11 cellular contexts compared by ENCODE assay signal in genomic region chr7:135151162-135151932, GRCh38. TPM values are rescaled to one million over a fixed set of nuclear protein-coding genes. Genes with fewer than 3 reads are reported as not detected.
DNase-seq lines count a peak whose midpoint lies in the region; ATAC-seq, FAIRE-seq and TF ChIP-seq lines count a peak whose summit lies in the region.
"Had no signal": no experiment of that assay in that cellular context is flagged by ENCODE, and none has a peak within 500 bp of the region (broad histone marks: within the 10 kb centered on the region; RNA-seq: fewer than 3 reads in every experiment).

No MANE protein-coding gene starts in this region.

- peaks cover 70 to 89% (median 87%) of the 10 kb centered on the region in 3 donors for H3K4me1 Mint-ChIP-seq in CD8-positive, alpha-beta memory T cell
- peaks cover 6% of the 10 kb centered on the region for H3K4me1 Mint-ChIP-seq in nephron

- no peak overlapping the region for H3K27ac ChIP-seq in CD8-positive, alpha-beta memory T cell (ENCODE audit: low read depth, low read length)

- H3K27me3 Mint-ChIP-seq in CD8-positive, alpha-beta memory T cell: no peaks in the 10 kb centered on the region
- H3K27me3 Mint-ChIP-seq in nephron (ENCODE audit: low read depth): no peaks in the 10 kb centered on the region

- peaks cover 39% of the 10 kb centered on the region for H3K4me1 ChIP-seq in CD8-positive, alpha-beta memory T cell (ENCODE audit: insufficient read depth, low read length)

- CTCF ChIA-PET in CD8-positive, alpha-beta memory T cell (lab: Charles Lee): interaction anchor here (0.8 to 6.1 kb wide), 3 partner anchors 18 to 164 kb away, joined by 3 to 59 read pairs (median 3); partner anchors contain the start of genes AGBL3 and CYREN

- H3K27ac Mint-ChIP-seq in CD8-positive, alpha-beta memory T cell: peak overlapping the region in 5 of 8 donors; percentile 79 to 91 (median 83)
- H3K27ac Mint-ChIP-seq in nephron: peak overlapping the region; percentile 51 to 73 (median 64)

- no peak for TF ChIP-seq CTCF in bronchial epithelial cell (IDR thresholded peaks at IDR 0.05; ENCODE audit: insufficient read depth, low read length, severe bottlenecking)
- TF ChIP-seq CTCF in nephron (IDR thresholded peaks at IDR 0.05; ENCODE audit: unreplicated experiment in 3 of 3): no peak

- peaks cover 4% of the 10 kb centered on the region for H3K36me3 ChIP-seq in CD8-positive, alpha-beta memory T cell (ENCODE audit: insufficient read depth, low read length)
- H3K36me3 ChIP-seq in bronchial epithelial cell (ENCODE audit: control insufficient read depth, insufficient read depth, low read length): no peaks in the 10 kb centered on the region

- H3K27me3 ChIP-seq in CD8-positive, alpha-beta memory T cell (ENCODE audit: insufficient read depth, low read length, poor library complexity, severe bottlenecking): no peaks in the 10 kb centered on the region
- H3K27me3 ChIP-seq in bronchial epithelial cell (ENCODE audit: control insufficient read depth, insufficient read depth, low read length): no peaks in the 10 kb centered on the region

- peaks cover 14% of the 10 kb centered on the region for H3K9me3 ChIP-seq in CD8-positive, alpha-beta memory T cell (ENCODE audit: low read length)

- peaks cover 33 to 69% (median 45%) of the 10 kb centered on the region in 3 donors for H3K36me3 Mint-ChIP-seq in CD8-positive, alpha-beta memory T cell
- peaks cover 29% of the 10 kb centered on the region for H3K36me3 Mint-ChIP-seq in nephron (ENCODE audit: low read depth)

- peak overlapping the region; percentile 7 to 93 (median 89) for H3K4me3 Mint-ChIP-seq in CD8-positive, alpha-beta memory T cell
- H3K4me3 Mint-ChIP-seq in nephron: peak overlapping the region in 1 of 3 experiments; percentile 29

- DNase-seq in CD8-positive, alpha-beta memory T cell: no peak
- DNase-seq in bronchial epithelial cell (ENCODE audit: low read depth): no peak
- no peak for DNase-seq in NCI-H524 treated with DMSO at 0.1 percent for 48 hours (lab: John Stamatoyannopoulos, UW)
- no peak for DNase-seq in erythroblast (lab: John Stamatoyannopoulos, UW)
- no peak for DNase-seq in HuH-7 (ENCODE audit: low spot score)
- DNase-seq: midbrain, NCI-H748 treated with DMSO at 0.1 percent for 48 hours had no signal

- H3K4me3 ChIP-seq in CD8-positive, alpha-beta memory T cell (ENCODE audit: low read length): no peak overlapping the region
- H3K4me3 ChIP-seq in bronchial epithelial cell (ENCODE audit: low read depth, low read length): no peak overlapping the region

- FAIRE-seq in bronchial epithelial cell (lab: Jason Lieb, UNC): peak; percentile 86
- FAIRE-seq: TTC549 had no signal

- peaks cover 20 to 34% (median 31%) of the 10 kb centered on the region in 5 donors for H3K9me3 Mint-ChIP-seq in CD8-positive, alpha-beta memory T cell
- H3K9me3 Mint-ChIP-seq in nephron: peaks cover 32% of the 10 kb centered on the region

- no peak for TF ChIP-seq POLR2A in erythroblast (IDR thresholded peaks at IDR 0.05; ENCODE audit: low read length)

- peak; percentile 50 for ATAC-seq in HG02610 (IDR thresholded peaks at IDR 0.05; ENCODE audit: unreplicated experiment)
- no peak for ATAC-seq in HG03354 (IDR thresholded peaks at IDR 0.05; ENCODE audit: poor library complexity, severe bottlenecking, unreplicated experiment)

- POLR2A ChIA-PET in CD8-positive, alpha-beta memory T cell (lab: Charles Lee): interaction anchor here (0.7 kb wide), 1 partner anchor 480 kb away, joined by 3 read pairs; no protein-coding TSS in a partner anchor

RNA-seq across cellular contexts. Expression of gene TMEM140, which starts 3.5 kb away (rescaled TPM):
- 1 to 10 TPM; 6.6 to 7.0 TPM for total RNA-seq in CD8-positive, alpha-beta memory T cell
- 34.4 TPM for polyA plus RNA-seq in CD8-positive, alpha-beta memory T cell
- total RNA-seq in bronchial epithelial cell: 0.51 and 0.53 TPM in 2 replicates

RNA-seq across cellular contexts. Expression of gene CYREN, which starts 19.2 kb away (rescaled TPM):
- total RNA-seq in CD8-positive, alpha-beta memory T cell: 10 to 100 TPM; 77.2 to 79.9 TPM
- polyA plus RNA-seq in CD8-positive, alpha-beta memory T cell: 45.4 TPM
- 51.9 and 68.0 TPM in 2 replicates for total RNA-seq in bronchial epithelial cell

RNA-seq across cellular contexts. Expression of gene WDR91, which starts 60.0 kb away (rescaled TPM):
- total RNA-seq in CD8-positive, alpha-beta memory T cell: 10 to 100 TPM; 25.1 to 27.7 TPM
- 5.7 TPM for polyA plus RNA-seq in CD8-positive, alpha-beta memory T cell
- 4.7 and 6.9 TPM in 2 replicates for total RNA-seq in bronchial epithelial cell
